In the genomic region with DNA sequence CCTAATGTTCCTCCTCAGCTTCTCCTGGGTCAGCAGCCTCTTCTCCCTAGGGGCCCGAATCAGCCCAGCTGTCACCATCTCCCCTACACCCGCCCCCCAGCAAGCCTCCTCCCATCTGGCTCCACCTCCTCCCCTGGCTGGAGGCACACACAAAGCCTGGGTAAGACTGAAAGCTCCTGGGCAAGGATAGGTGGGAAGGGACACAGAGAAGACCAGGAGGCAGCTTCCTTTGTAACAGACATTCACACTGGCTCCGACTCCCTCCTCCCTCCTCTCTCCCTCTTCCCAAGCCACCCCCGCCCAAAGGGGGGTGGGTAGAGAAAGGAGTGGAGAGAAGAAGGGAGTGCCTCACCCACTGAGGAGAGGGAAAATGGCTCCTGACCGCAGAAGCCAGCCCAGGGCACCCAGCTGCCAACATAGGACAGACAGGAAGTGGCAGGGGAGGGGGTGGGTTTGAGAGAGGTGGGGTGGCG, we compare ENCODE assay signal across 7 cellular contexts. TPM values are rescaled to one million over a fixed set of nuclear protein-coding genes. Genes with fewer than 3 reads are reported as not detected.
DNase-seq lines count a peak whose midpoint lies in the region; ATAC-seq and TF ChIP-seq lines count a peak whose summit lies in the region.

No MANE protein-coding gene starts in this region.

- H3K27me3 Mint-ChIP-seq in natural killer cell (ENCODE audit: low read depth in 2 of 2): no peaks in the 10 kb centered on the region

- H3K4me2 ChIP-seq in SK-N-SH: peak overlapping the region; percentile 91

- H3K27me3 ChIP-seq in H7 (ENCODE audit: control insufficient read depth, insufficient read depth, low read length) (no peaks in the 10 kb centered on the region), SK-N-SH (ENCODE audit: insufficient read depth) (no peaks in the 10 kb centered on the region)

- peaks cover 53% of the 10 kb centered on the region for H4K20me1 ChIP-seq in SK-N-SH (ENCODE audit: insufficient read depth)

- no peak for TF ChIP-seq RAD21 in SK-N-SH (IDR thresholded peaks at IDR 0.05; ENCODE audit: low read length)

- H3K27ac ChIP-seq in SK-N-SH (ENCODE audit: low read depth in 2 of 2, low read length in 1 of 2): peak overlapping the region in 1 of 2 experiments; percentile 47; a peak in 2 of 4 replicates

- peaks cover 36% of the 10 kb centered on the region for H3K36me3 Mint-ChIP-seq in natural killer cell

- CTCF ChIA-PET in SK-N-SH (lab: Yijun Ruan, JAX): interaction anchor here (0.7 to 3.5 kb wide), 10 partner anchors 11 to 229 kb away, joined by 3 to 17 read pairs (median 4); no protein-coding TSS in a partner anchor

- H3K36me3 ChIP-seq in H7 (replicated peaks; ENCODE audit: control insufficient read depth, insufficient read depth, low read length) (peaks cover 42% of the 10 kb centered on the region), SK-N-SH (replicated peaks in 1 of 2; ENCODE audit: control insufficient read depth in 1 of 2, insufficient read depth in 2 of 2, low read length in 1 of 2) (peaks cover 55 to 62% of the 10 kb centered on the region in 2 experiments)

- peaks cover 26 to 37% of the 10 kb centered on the region in 2 experiments for H3K4me1 ChIP-seq in SK-N-SH (ENCODE audit: control insufficient read depth in 1 of 2, insufficient read depth in 2 of 2, low read depth in 1 of 2, low read length in 1 of 2)

- DNase-seq in H7: peak; percentile 69
- DNase-seq in SK-N-SH: peak; percentile 51
- DNase-seq in ecto neural progenitor cell (ENCODE audit: low spot score): peak; percentile 58
- no peak for DNase-seq in natural killer cell
- DNase-seq in SKM-1 (lab: John Stamatoyannopoulos, UW; ENCODE audit: unreplicated experiment): no peak

- no peak for ATAC-seq in natural killer cell
- ATAC-seq in GM18870 (IDR thresholded peaks at IDR 0.05; ENCODE audit: unreplicated experiment): no peak
- no peak for ATAC-seq in GM21723 (IDR thresholded peaks at IDR 0.05; ENCODE audit: unreplicated experiment)

- no peak for TF ChIP-seq EP300 in SK-N-SH (IDR thresholded peaks at IDR 0.05; ENCODE audit: borderline replicate concordance in 1 of 2, low read depth in 1 of 2, low read length in 1 of 2)

- no peaks in the 10 kb centered on the region for H3K9me2 ChIP-seq in SK-N-SH

- no peaks in the 10 kb centered on the region for H3K9me3 ChIP-seq in SK-N-SH

- peaks cover 87% of the 10 kb centered on the region for H3K79me2 ChIP-seq in SK-N-SH (ENCODE audit: insufficient read depth)

- H3K4me3 ChIP-seq in H7 (ENCODE audit: insufficient read depth, low read depth, low read length): no peak overlapping the region
- H3K4me3 ChIP-seq in SK-N-SH (ENCODE audit: low read depth in 2 of 2, low read length in 1 of 2): peak overlapping the region; percentile 8 to 90; a peak in 3 of 4 replicates

- H2AFZ ChIP-seq in SK-N-SH (ENCODE audit: low read depth): no peak overlapping the region

- H3K27ac Mint-ChIP-seq in natural killer cell: peak overlapping the region in 1 of 2 donors; percentile 50

- H3K9me3 Mint-ChIP-seq in natural killer cell: no peaks in the 10 kb centered on the region

- peak overlapping the region; percentile 59 for H3K4me3 Mint-ChIP-seq in natural killer cell

- peak overlapping the region; percentile 41; the same call in 1 of the 2 replicates for H3K9ac ChIP-seq in SK-N-SH

- 42% methylated on average over 6 of the region's 6 CpGs for WGBS in SK-N-SH (ENCODE audit: low lambda C conversion rate)

- intact Hi-C loops in natural killer cell (cut with micrococcal nuclease): no loop called here

- peaks cover 13% of the 10 kb centered on the region for H3F3A ChIP-seq in SK-N-SH (replicated peaks; ENCODE audit: insufficient read depth)

- POLR2A ChIA-PET in SK-N-SH (lab: Yijun Ruan, JAX): interaction anchor here (0.9 to 1.0 kb wide), 2 partner anchors 121 to 133 kb away, joined by 3 read pairs; a partner anchor contains a TSS

- H3K4me1 Mint-ChIP-seq in natural killer cell: peaks cover 49 to 50% of the 10 kb centered on the region in 2 donors

- TF ChIP-seq CTCF in SK-N-SH (IDR thresholded peaks at IDR 0.05) (no peak), natural killer cell (IDR thresholded peaks at IDR 0.05) (no peak)

TF ChIP-seq in SK-N-SH, 30 proteins besides CTCF, POLR2A, EP300 and RAD21:
- TF ChIP-seq FOXJ3 (CRISPR knock-in tag; IDR thresholded peaks at IDR 0.05) (no peak), GABPA (IDR thresholded peaks at IDR 0.05; ENCODE audit: low read depth) (no peak), MXI1 (IDR thresholded peaks at IDR 0.05; ENCODE audit: low read depth, low read length) (0 out of 2 replicates have a peak, but pooled peaks have one; percentile 23)

RNA-seq across cellular contexts. Expression of a gene that starts 4.0 kb away (rescaled TPM):
- total RNA-seq in H7 (2014; rRNA removed; shearing (Covaris generic)): 236 and 245 TPM in 2 replicates
- 85.5 and 90.5 TPM in 2 replicates for polyA plus RNA-seq in SK-N-SH (2012; rRNA removed)
- polyA plus RNA-seq in SK-N-SH (2012; cell fraction: cytosol; rRNA removed): 63.2 and 74.4 TPM in 2 replicates
- polyA plus RNA-seq in SK-N-SH (2012; cell fraction: nucleus; rRNA removed): 200 and 254 TPM in 2 replicates
- 100 to 1,000 TPM; 568 to 795 (median 658) TPM for total RNA-seq in natural killer cell

RNA-seq across cellular contexts. Expression of a gene that starts 32.6 kb away (rescaled TPM):
- 0.04 TPM in 1 of 2 replicates, not detected in the other for total RNA-seq in H7 (2014; rRNA removed; shearing (Covaris generic))
- polyA plus RNA-seq in SK-N-SH (2012; rRNA removed): 0.03 and 0.05 TPM in 2 replicates
- 0.03 and 0.05 TPM in 2 replicates for polyA plus RNA-seq in SK-N-SH (2012; cell fraction: cytosol; rRNA removed)
- 0.15 TPM in 2 replicates for polyA plus RNA-seq in SK-N-SH (2012; cell fraction: nucleus; rRNA removed)
- 10 to 100 TPM in 2 of 3 donors, 1 to 10 TPM in 1; 10.0 to 27.8 (median 17.3) TPM for total RNA-seq in natural killer cell

RNA-seq across cellular contexts. Expression of a gene that starts 35.0 kb away (rescaled TPM):
- 64.2 and 68.8 TPM in 2 replicates for total RNA-seq in H7 (2014; rRNA removed; shearing (Covaris generic))
- 64.5 and 76.2 TPM in 2 replicates for polyA plus RNA-seq in SK-N-SH (2012; rRNA removed)
- polyA plus RNA-seq in SK-N-SH (2012; cell fraction: cytosol; rRNA removed): 45.2 and 46.3 TPM in 2 replicates
- 283 and 315 TPM in 2 replicates for polyA plus RNA-seq in SK-N-SH (2012; cell fraction: nucleus; rRNA removed)
- 100 to 1,000 TPM in 1 of 3 donors, 10 to 100 TPM in 2; 85.2 to 105 (median 89.1) TPM for total RNA-seq in natural killer cell

RNA-seq across cellular contexts. Expression of a gene that starts 44.1 kb away (rescaled TPM):
- 0.80 and 3.6 TPM in 2 replicates for total RNA-seq in H7 (2014; rRNA removed; shearing (Covaris generic))
- 0.71 and 0.88 TPM in 2 replicates for polyA plus RNA-seq in SK-N-SH (2012; rRNA removed)
- 0.35 and 0.58 TPM in 2 replicates for polyA plus RNA-seq in SK-N-SH (2012; cell fraction: cytosol; rRNA removed)
- polyA plus RNA-seq in SK-N-SH (2012; cell fraction: nucleus; rRNA removed): 5.4 and 6.0 TPM in 2 replicates
- 10 to 100 TPM in 1 of 3 donors, 1 to 10 TPM in 2; 2.1 to 12.2 (median 4.7) TPM for total RNA-seq in natural killer cell

RNA-seq across cellular contexts. Expression of a gene that starts 47.3 kb away (rescaled TPM):
- total RNA-seq in H7 (2014; rRNA removed; shearing (Covaris generic)): 15.1 and 18.2 TPM in 2 replicates
- polyA plus RNA-seq in SK-N-SH (2012; rRNA removed): 50.1 and 50.6 TPM in 2 replicates
- 16.0 and 21.0 TPM in 2 replicates for polyA plus RNA-seq in SK-N-SH (2012; cell fraction: cytosol; rRNA removed)
- polyA plus RNA-seq in SK-N-SH (2012; cell fraction: nucleus; rRNA removed): 274 and 306 TPM in 2 replicates
- total RNA-seq in natural killer cell: 10 to 100 TPM; 51.5 to 67.7 (median 62.3) TPM

Comparison
In these comparisons a context has a peak if more than half of its experiments do, and no peak if none do; other contexts are left out.
1. DNase-seq: peak in H7 (single experiment), SK-N-SH (single experiment) and ecto neural progenitor cell (single experiment); none in natural killer cell (single experiment) and SKM-1 (single experiment).
2. RNA of a gene that starts 32.6 kb away (total RNA-seq): 10.0 to 27.8 TPM in natural killer cell; 0.04 TPM in H7; every median in the first group is over 10 times any median in the second.